Comparison of ENCODE assay signal across 11 cellular contexts in the genomic region with DNA sequence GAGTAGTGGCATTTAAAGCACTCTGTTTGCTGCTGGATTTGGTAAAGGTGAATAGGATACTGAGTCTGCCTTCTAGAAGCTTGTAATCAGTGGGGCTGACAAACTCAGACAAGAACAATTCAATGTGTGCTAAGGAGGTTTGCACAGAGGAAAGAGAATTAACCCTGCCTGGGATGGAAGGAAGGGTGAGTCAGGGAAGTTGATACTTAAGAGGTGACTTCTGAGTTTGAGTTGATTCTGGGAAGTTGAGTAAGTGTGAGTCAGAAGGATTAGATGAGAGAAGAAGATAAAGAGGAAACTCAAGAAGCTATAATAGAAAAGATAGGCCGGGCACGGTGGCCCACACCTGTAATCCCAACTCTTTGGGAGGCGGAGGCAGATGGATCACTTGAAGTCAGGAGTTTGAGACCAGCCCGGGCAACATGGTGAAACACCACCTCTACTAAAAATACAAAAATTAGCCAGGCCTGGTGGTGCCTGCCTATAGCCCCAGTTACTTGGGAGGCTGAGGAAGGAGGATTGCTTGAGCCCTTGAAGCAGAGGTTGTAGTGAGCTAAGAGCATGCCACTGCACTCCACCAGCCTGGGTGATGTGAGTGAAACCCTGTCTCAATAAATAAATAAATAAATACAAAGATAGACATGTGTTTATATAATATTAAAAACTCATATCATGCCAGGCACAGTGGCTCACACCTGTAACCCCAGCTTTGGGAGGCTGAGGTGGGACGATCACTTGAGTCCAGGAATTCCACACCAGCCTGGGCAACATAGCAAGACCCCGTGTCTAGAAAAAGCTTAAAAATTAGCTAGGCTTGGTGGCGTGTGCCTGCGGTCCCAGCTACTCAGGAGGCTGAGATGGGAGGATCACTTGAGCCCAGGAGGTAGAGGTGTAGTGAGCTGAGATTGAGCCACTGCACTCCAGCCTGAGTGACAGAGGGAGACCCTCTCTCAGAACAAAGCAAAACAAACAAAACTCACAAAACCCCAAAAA.
A peak's percentile ranks its signal among the peaks of the same experiment; 100 is the strongest.
DNase-seq lines count a peak whose midpoint lies in the region; ATAC-seq and TF ChIP-seq lines count a peak whose summit lies in the region.
"Had no signal": no experiment of that assay in that cellular context is flagged by ENCODE, and none has a peak within 500 bp of the region (broad histone marks: within the 10 kb centered on the region; RNA-seq: fewer than 3 reads in every experiment).

No MANE protein-coding gene starts in this region.

- peak; percentile 70 for DNase-seq in BJ (ENCODE audit: low read depth)
- peak; percentile 30 for DNase-seq in KBM-7
- peak; percentile 19 to 24 for DNase-seq in activated T-cell treated with anti-CD3 and anti-CD28 coated beads, Interleukin-2, amount 50 U/mL, for 72 hours
- peak; percentile 94 for DNase-seq in kidney tubule cell (ENCODE audit: low spot score)
- DNase-seq in NCI-H748 treated with DMSO at 0.1 percent for 48 hours (lab: John Stamatoyannopoulos, UW): no peak
- no peak for DNase-seq in activated gamma-delta T cell treated with Interleukin-2 at 50 U/mL for 16 hours
- no peak for DNase-seq in esophagus muscularis mucosa (ENCODE audit: extremely low spot score)
- DNase-seq: cerebellar nuclear complex, left colon had no signal

- in situ Hi-C loops in KBM-7 (cut with MboI; ENCODE audit: low pct_unique_long_range_greater_than_20kb, low sequenced_read_pairs): loop anchor here (10.0 kb wide), 1 partner anchor 195 kb away; no protein-coding TSS in a partner anchor

- TF ChIP-seq CTCF in BJ (IDR thresholded peaks at IDR 0.05; ENCODE audit: insufficient read depth, low read depth, low read length) (no peak), esophagus muscularis mucosa (IDR thresholded peaks at IDR 0.05) (no peak)

- H3K27me3 ChIP-seq in BJ (ENCODE audit: control insufficient read depth, insufficient read depth, low read length) (no peaks in the 10 kb centered on the region), esophagus muscularis mucosa (no peaks in the 10 kb centered on the region)

- intact Hi-C loops in esophagus muscularis mucosa (cut with DNase I): no loop called here

- peak overlapping the region; percentile 5 for H3K4me3 Mint-ChIP-seq in activated T-cell treated with anti-CD3 and anti-CD28 coated beads, Interleukin-2, amount 50 U/mL, for 72 hours

- TF ChIP-seq POLR2A in esophagus muscularis mucosa (IDR thresholded peaks at IDR 0.05; ENCODE audit: low read depth): no peak

- H3K4me1 Mint-ChIP-seq in activated T-cell treated with anti-CD3 and anti-CD28 coated beads, Interleukin-2, amount 50 U/mL, for 72 hours (ENCODE audit: low read depth): peaks cover 68% of the 10 kb centered on the region

- H3K27me3 Mint-ChIP-seq in activated T-cell treated with anti-CD3 and anti-CD28 coated beads, Interleukin-2, amount 50 U/mL, for 72 hours (ENCODE audit: low read depth): peaks cover 5% of the 10 kb centered on the region

- H3K4me1 ChIP-seq in esophagus muscularis mucosa: peaks cover 0 to 12% (median 7%) of the 10 kb centered on the region in 4 donors

- no peak for TF ChIP-seq EP300 in esophagus muscularis mucosa (IDR thresholded peaks at IDR 0.05)

- 91% methylated on average over 8 of the region's 8 CpGs for WGBS in esophagus muscularis mucosa

- H3K36me3 ChIP-seq in BJ (ENCODE audit: control insufficient read depth, insufficient read depth, low read length): no peaks in the 10 kb centered on the region
- no peaks in the 10 kb centered on the region for H3K36me3 ChIP-seq in esophagus muscularis mucosa

- H3K9me3 Mint-ChIP-seq in activated T-cell treated with anti-CD3 and anti-CD28 coated beads, Interleukin-2, amount 50 U/mL, for 72 hours: no peaks in the 10 kb centered on the region

- CTCF ChIA-PET in BJ (lab: Yijun Ruan, JAX): interaction anchor here (1.2 to 1.4 kb wide), 2 partner anchors 10 to 89 kb away, joined by 4 read pairs; no protein-coding TSS in a partner anchor

- no peaks in the 10 kb centered on the region for H3K9me3 ChIP-seq in esophagus muscularis mucosa

- POLR2A ChIA-PET in BJ (lab: Charles Lee): no interaction called here

- no peaks in the 10 kb centered on the region for H3K36me3 Mint-ChIP-seq in activated T-cell treated with anti-CD3 and anti-CD28 coated beads, Interleukin-2, amount 50 U/mL, for 72 hours (ENCODE audit: insufficient read depth in 2 of 2)

- peak; percentile 93 to 96 for ATAC-seq in activated T-cell treated with anti-CD3 and anti-CD28 coated beads, Interleukin-2, amount 50 U/mL, for 72 hours (replicated peaks in 1 of 2)
- no peak for ATAC-seq in GM19397 (IDR thresholded peaks at IDR 0.05; ENCODE audit: unreplicated experiment)
- ATAC-seq: left colon had no signal

- no peak overlapping the region for H3K27ac ChIP-seq in esophagus muscularis mucosa (replicated peaks in 1 of 4)
- H3K27ac ChIP-seq: KMS-11 had no signal

- H3K4me3 ChIP-seq in BJ (ENCODE audit: low read depth, low read length) (no peak overlapping the region), esophagus muscularis mucosa (no peak overlapping the region)

- H3K27ac Mint-ChIP-seq in activated T-cell treated with anti-CD3 and anti-CD28 coated beads, Interleukin-2, amount 50 U/mL, for 72 hours: no peak overlapping the region

Comparison
In these comparisons a context has a peak if more than half of its experiments do, and no peak if none do; other contexts are left out.
1. DNase-seq: peak in BJ (single experiment), KBM-7 (single experiment), activated T-cell treated with anti-CD3 and anti-CD28 coated beads, Interleukin-2, amount 50 U/mL, for 72 hours (2 of 2) and kidney tubule cell (single experiment); none in NCI-H748 treated with DMSO at 0.1 percent for 48 hours (single experiment), activated gamma-delta T cell treated with Interleukin-2 at 50 U/mL for 16 hours (single experiment) and esophagus muscularis mucosa (single experiment).